1 cellular context compared by ENCODE assay signal in genomic region chr1:39759436-39759726, GRCh38.
TF ChIP-seq lines count a peak whose summit lies in the region.

No MANE protein-coding gene starts in this region.

TF ChIP-seq in K562, 482 proteins besides CTCF, POLR2A, EP300 and RAD21:
- TF ChIP-seq ZBTB17 (CRISPR knock-in tag; IDR thresholded peaks at IDR 0.05), result 0 out of 2 replicates have a peak, but pooled peaks have one; percentile 24
- TF ChIP-seq CC2D1A (IDR thresholded peaks at IDR 0.05), result no peak
